15 cellular contexts compared by ENCODE assay signal in the genomic region with DNA sequence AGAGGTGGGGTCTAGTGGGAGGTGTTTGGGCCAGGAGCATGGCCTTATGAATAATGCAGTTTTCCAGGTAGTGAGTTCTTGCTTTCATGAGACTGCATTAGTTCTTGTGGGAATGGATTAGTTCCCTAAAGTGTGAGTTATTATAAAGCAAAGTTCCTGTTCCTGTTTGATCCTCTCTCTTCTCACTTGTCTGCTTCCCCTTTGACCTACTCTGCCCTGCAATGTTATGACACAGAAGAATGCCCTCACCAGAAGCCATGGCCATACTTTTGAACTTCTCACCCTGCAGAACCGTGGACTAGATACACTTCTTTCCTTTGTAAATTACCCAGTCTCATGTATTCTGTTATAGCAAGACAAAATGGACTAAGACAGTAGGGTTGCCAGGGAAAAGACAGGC. TPM values are rescaled to one million over a fixed set of nuclear protein-coding genes. Genes with fewer than 3 reads are reported as not detected.
DNase-seq lines count a peak whose midpoint lies in the region; ATAC-seq, FAIRE-seq and TF ChIP-seq lines count a peak whose summit lies in the region.
"Had no signal": no experiment of that assay in that cellular context is flagged by ENCODE, and none has a peak within 500 bp of the region (broad histone marks: within the 10 kb centered on the region; RNA-seq: fewer than 3 reads in every experiment).

No MANE protein-coding gene starts in this region.

- H3K4me3 ChIP-seq in osteoblast (ENCODE audit: insufficient read depth, low read length) (no peak overlapping the region), GM23338 (no peak overlapping the region)
- H3K4me3 ChIP-seq: tibial artery had no signal

- H4K20me1 ChIP-seq in osteoblast (ENCODE audit: insufficient read depth, low read length) (no peaks in the 10 kb centered on the region), GM23338 (replicated peaks; ENCODE audit: insufficient read depth) (no peaks in the 10 kb centered on the region)

- no peaks in the 10 kb centered on the region for H3F3A ChIP-seq in GM23338 (replicated peaks; ENCODE audit: low read depth)

- H3K4me3 Mint-ChIP-seq in dendritic cell treated with granulocyte-macrophage colony-stimulating factor and Interleukin-4, amounts not matched to agents 40 ng/mL and 50 ng/mL, for 4 days, result no peak overlapping the region
- H3K4me3 Mint-ChIP-seq in GM23338, result no peak overlapping the region
- no peak overlapping the region for H3K4me3 Mint-ChIP-seq in stimulated activated naive CD8-positive, alpha-beta T cell treated with anti-CD3 and anti-CD28 coated beads, Interleukin-15, amount 100 ng/mL, for 72 hours

- H3K9me3 Mint-ChIP-seq in dendritic cell treated with granulocyte-macrophage colony-stimulating factor and Interleukin-4, amounts not matched to agents 40 ng/mL and 50 ng/mL, for 4 days, result no peaks in the 10 kb centered on the region
- no peaks in the 10 kb centered on the region for H3K9me3 Mint-ChIP-seq in GM23338
- H3K9me3 Mint-ChIP-seq in stimulated activated naive CD8-positive, alpha-beta T cell treated with anti-CD3 and anti-CD28 coated beads, Interleukin-15, amount 100 ng/mL, for 72 hours, result no peaks in the 10 kb centered on the region

- no peaks in the 10 kb centered on the region for H3K27me3 ChIP-seq in osteoblast (ENCODE audit: insufficient read depth, low read length)
- peaks cover 47% of the 10 kb centered on the region for H3K27me3 ChIP-seq in GM23338 (ENCODE audit: insufficient read depth)
- H3K27me3 ChIP-seq: BE2C, tibial artery had no signal

- peak overlapping the region; percentile 41 for H3K27ac Mint-ChIP-seq in dendritic cell treated with granulocyte-macrophage colony-stimulating factor and Interleukin-4, amounts not matched to agents 40 ng/mL and 50 ng/mL, for 4 days
- no peak overlapping the region for H3K27ac Mint-ChIP-seq in GM23338
- no peak overlapping the region for H3K27ac Mint-ChIP-seq in stimulated activated naive CD8-positive, alpha-beta T cell treated with anti-CD3 and anti-CD28 coated beads, Interleukin-15, amount 100 ng/mL, for 72 hours

- peak; percentile 11 for DNase-seq in EH (ENCODE audit: low read depth)
- peak; percentile 71 for DNase-seq in NOMO-1 treated with dmso at 0.1 percent for 144 hours (lab: John Stamatoyannopoulos, UW; ENCODE audit: unreplicated experiment)
- no peak for DNase-seq in osteoblast (ENCODE audit: insufficient read length, low spot score, missing footprints)
- no peak for DNase-seq in GM23338 (ENCODE audit: low spot score)
- DNase-seq in GM12891 (ENCODE audit: insufficient read length, low spot score), result no peak
- DNase-seq in stimulated activated naive CD8-positive, alpha-beta T cell treated with anti-CD3 and anti-CD28 coated beads, Interleukin-15, amount 100 ng/mL, for 72 hours, result no peak
- DNase-seq in NCI-H1417 treated with DMSO at 0.1 percent for 48 hours (lab: John Stamatoyannopoulos, UW), result no peak
- DNase-seq: activated effector memory CD4-positive, alpha-beta T cell treated with anti-CD3 and anti-CD28 coated beads, Interleukin-2, amount 50 U/mL, for 16 hours; BE2C; midbrain; NCI-H1105 treated with DMSO at 0.1 percent for 48 hours; NCI-H226; tibial artery had no signal

- H3K79me2 ChIP-seq in osteoblast (ENCODE audit: insufficient read depth, low read length) (no peaks in the 10 kb centered on the region), GM23338 (replicated peaks; ENCODE audit: insufficient read depth) (no peaks in the 10 kb centered on the region)

- no peak for FAIRE-seq in GM12891 (lab: Jason Lieb, UNC)

- H3K27ac ChIP-seq in osteoblast (ENCODE audit: low read depth, low read length) (peak overlapping the region; percentile 3), GM23338 (ENCODE audit: low read depth) (no peak overlapping the region)

- H3K9me3 ChIP-seq in osteoblast (ENCODE audit: low read depth, low read length), result no peaks in the 10 kb centered on the region
- H3K9me3 ChIP-seq: BE2C, tibial artery had no signal

- intact Hi-C loops in dendritic cell treated with granulocyte-macrophage colony-stimulating factor and Interleukin-4, amounts not matched to agents 40 ng/mL and 50 ng/mL, for 4 days (cut with micrococcal nuclease), result loop anchor here (1.0 to 5.0 kb wide), 2 partner anchors 9 to 33 kb away; no protein-coding TSS in a partner anchor

- H3K27me3 Mint-ChIP-seq in dendritic cell treated with granulocyte-macrophage colony-stimulating factor and Interleukin-4, amounts not matched to agents 40 ng/mL and 50 ng/mL, for 4 days, result peaks cover 5% of the 10 kb centered on the region
- H3K27me3 Mint-ChIP-seq in GM23338 (ENCODE audit: insufficient read depth, low read depth, poor library complexity), result peaks cover 6% of the 10 kb centered on the region
- H3K27me3 Mint-ChIP-seq in stimulated activated naive CD8-positive, alpha-beta T cell treated with anti-CD3 and anti-CD28 coated beads, Interleukin-15, amount 100 ng/mL, for 72 hours, result peaks cover 6% of the 10 kb centered on the region
- H3K27me3 Mint-ChIP-seq: progenitor cell of endocrine pancreas had no signal

- H3K4me2 ChIP-seq in osteoblast (ENCODE audit: insufficient read depth, low read length) (no peak overlapping the region), GM23338 (no peak overlapping the region)

- ATAC-seq in GM23338, result no peak
- no peak for ATAC-seq in stimulated activated naive CD8-positive, alpha-beta T cell treated with anti-CD3 and anti-CD28 coated beads, Interleukin-15, amount 100 ng/mL, for 72 hours

- H2AFZ ChIP-seq in osteoblast (ENCODE audit: low read length), result no peak overlapping the region
- H2AFZ ChIP-seq in GM23338, result no peak overlapping the region

- H3K4me1 Mint-ChIP-seq in dendritic cell treated with granulocyte-macrophage colony-stimulating factor and Interleukin-4, amounts not matched to agents 40 ng/mL and 50 ng/mL, for 4 days (ENCODE audit: low read depth), result peaks cover 70% of the 10 kb centered on the region
- peaks cover 10% of the 10 kb centered on the region for H3K4me1 Mint-ChIP-seq in GM23338
- H3K4me1 Mint-ChIP-seq in stimulated activated naive CD8-positive, alpha-beta T cell treated with anti-CD3 and anti-CD28 coated beads, Interleukin-15, amount 100 ng/mL, for 72 hours, result peaks cover 12% of the 10 kb centered on the region

- H3K4me1 ChIP-seq in osteoblast (ENCODE audit: insufficient read depth, low read length) (peaks cover 55% of the 10 kb centered on the region), GM23338 (ENCODE audit: insufficient read depth) (peaks cover 8% of the 10 kb centered on the region; the same call in 1 of the 2 replicates)
- H3K4me1 ChIP-seq: BE2C had no signal

- H3K9me2 ChIP-seq in GM23338 (ENCODE audit: insufficient read depth), result no peaks in the 10 kb centered on the region

- no peaks in the 10 kb centered on the region for H3K36me3 Mint-ChIP-seq in dendritic cell treated with granulocyte-macrophage colony-stimulating factor and Interleukin-4, amounts not matched to agents 40 ng/mL and 50 ng/mL, for 4 days (ENCODE audit: low read depth)
- no peaks in the 10 kb centered on the region for H3K36me3 Mint-ChIP-seq in GM23338 (ENCODE audit: low read depth)

- H3K36me3 ChIP-seq in osteoblast (ENCODE audit: insufficient read depth, low read length) (no peaks in the 10 kb centered on the region), GM23338 (ENCODE audit: insufficient read depth) (no peaks in the 10 kb centered on the region)
- H3K36me3 ChIP-seq: BE2C, tibial artery had no signal

- TF ChIP-seq POLR2A in GM12891 (IDR thresholded peaks at IDR 0.05; ENCODE audit: low read depth, low read length), result no peak

- no peak for TF ChIP-seq CTCF in osteoblast (IDR thresholded peaks at IDR 0.05; ENCODE audit: extremely low read depth, low read depth, low read length)
- no peak for TF ChIP-seq CTCF in GM23338 (conservative IDR thresholded peaks at IDR 0.05; ENCODE audit: low read depth in 2 of 2)

TF ChIP-seq in GM12891, 5 proteins besides CTCF, POLR2A, EP300 and RAD21:
- TF ChIP-seq TAF1 (IDR thresholded peaks at IDR 0.05; ENCODE audit: low read depth, low read length) (no peak), PAX5 (IDR thresholded peaks at IDR 0.05; ENCODE audit: insufficient read depth, low read length, severe bottlenecking) (no peak), SPI1 (IDR thresholded peaks at IDR 0.05; ENCODE audit: low read depth, low read length) (no peak), POU2F2 (IDR thresholded peaks at IDR 0.05; ENCODE audit: low read depth, low read length) (no peak), POLR2AphosphoS5 (IDR thresholded peaks at IDR 0.05; ENCODE audit: low read depth, low read length) (no peak)

RNA-seq across cellular contexts. Expression of a gene that starts 53.6 kb away (rescaled TPM):
- total RNA-seq in osteoblast, result 15.6 and 19.9 TPM in 2 replicates
- total RNA-seq in GM23338 (2014; rRNA removed; shearing (Covaris generic)), result 1.2 and 3.6 TPM in 2 replicates
- polyA plus RNA-seq in GM23338 (2016; fragmentation: Nextera tagmentation; extraction: Ambion mirVana), result 2.0 and 2.4 TPM in 2 replicates
- 13.5 TPM for polyA plus RNA-seq in GM12891 (2012; ENCODE audit: low read depth, missing spikeins)

Comparison
In these comparisons a context has a peak if more than half of its experiments do, and no peak if none do; other contexts are left out.
1. DNase-seq: peak in EH (single experiment) and NOMO-1 treated with dmso at 0.1 percent for 144 hours (single experiment); none in osteoblast (single experiment), GM23338 (single experiment), GM12891 (single experiment), stimulated activated naive CD8-positive, alpha-beta T cell treated with anti-CD3 and anti-CD28 coated beads, Interleukin-15, amount 100 ng/mL, for 72 hours (0 of 2) and NCI-H1417 treated with DMSO at 0.1 percent for 48 hours (single experiment).